In the genomic region with DNA sequence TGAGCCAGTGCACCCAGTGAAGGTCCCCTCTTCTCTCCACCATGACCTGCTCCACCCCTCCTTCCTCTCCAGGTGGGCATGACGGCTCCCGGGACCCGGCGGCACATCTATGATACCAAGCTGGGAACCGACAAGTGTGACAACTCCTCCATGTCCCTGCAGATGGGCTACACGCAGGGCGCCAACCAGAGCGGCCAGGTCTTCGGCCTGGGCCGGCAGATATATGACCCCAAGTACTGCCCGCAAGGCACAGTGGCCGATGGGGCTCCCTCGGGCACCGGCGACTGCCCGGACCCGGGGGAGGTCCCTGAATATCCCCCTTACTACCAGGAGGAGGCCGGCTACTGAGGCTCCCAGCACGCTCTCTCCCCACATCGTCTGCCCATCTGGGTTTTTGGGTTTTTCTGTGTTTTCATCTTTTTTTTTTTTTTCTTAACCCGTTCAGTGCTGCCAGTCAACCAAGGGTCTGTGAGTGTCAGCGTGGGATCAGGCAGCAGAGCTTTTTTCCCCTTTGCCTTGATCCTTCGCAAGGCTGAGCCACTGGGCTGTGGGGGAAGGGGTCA, we compare ENCODE assay signal across 9 cellular contexts. TPM values are rescaled to one million over a fixed set of nuclear protein-coding genes. Genes with fewer than 3 reads are reported as not detected.
DNase-seq lines count a peak whose midpoint lies in the region; ATAC-seq and TF ChIP-seq lines count a peak whose summit lies in the region.
"Had no signal": no experiment of that assay in that cellular context is flagged by ENCODE, and none has a peak within 500 bp of the region (broad histone marks: within the 10 kb centered on the region; RNA-seq: fewer than 3 reads in every experiment).

No MANE protein-coding gene starts in this region.

- peak overlapping the region in 7 of 8 donors; percentile 68 to 100 (median 95) for H3K4me3 Mint-ChIP-seq in CD4-positive, alpha-beta memory T cell
- H3K4me3 Mint-ChIP-seq in HFFc6 (peak overlapping the region; percentile 28), natural killer cell (peak overlapping the region; percentile 67)
- peak overlapping the region; percentile 49 for H3K4me3 Mint-ChIP-seq in activated naive CD8-positive, alpha-beta T cell

- 70% methylated on average over 20 of the region's 23 CpGs for WGBS in esophagus muscularis mucosa

- peaks cover 63% of the 10 kb centered on the region for H3K4me1 ChIP-seq in CD4-positive, alpha-beta memory T cell (ENCODE audit: insufficient read depth, low read length)
- H3K4me1 ChIP-seq in esophagus muscularis mucosa, result peaks cover 23 to 44% (median 34%) of the 10 kb centered on the region in 4 donors

- no peak for TF ChIP-seq CTCF in HFFc6 (IDR thresholded peaks at IDR 0.05)
- no peak for TF ChIP-seq CTCF in natural killer cell (IDR thresholded peaks at IDR 0.05)
- no peak for TF ChIP-seq CTCF in esophagus muscularis mucosa (IDR thresholded peaks at IDR 0.05)

- TF ChIP-seq EP300 in esophagus muscularis mucosa (IDR thresholded peaks at IDR 0.05), result no peak

- CTCF ChIA-PET in CD4-positive, alpha-beta memory T cell (lab: Charles Lee; ENCODE audit: partially characterized antibody), result interaction anchor here (1.3 to 4.7 kb wide), 3 partner anchors 9 to 16 kb away, joined by 4 to 31 read pairs (median 4); a partner anchor contains a TSS

- peaks cover 0 to 6% (median 0%) of the 10 kb centered on the region in 8 donors for H3K9me3 Mint-ChIP-seq in CD4-positive, alpha-beta memory T cell
- H3K9me3 Mint-ChIP-seq in HFFc6, result peaks cover 6% of the 10 kb centered on the region; the same call in 1 of the 2 replicates
- no peaks in the 10 kb centered on the region for H3K9me3 Mint-ChIP-seq in activated naive CD8-positive, alpha-beta T cell (ENCODE audit: low read depth)
- H3K9me3 Mint-ChIP-seq in natural killer cell, result no peaks in the 10 kb centered on the region

- H3K27me3 Mint-ChIP-seq in CD4-positive, alpha-beta memory T cell, result no peaks in the 10 kb centered on the region
- H3K27me3 Mint-ChIP-seq in HFFc6 (ENCODE audit: insufficient read depth) (peaks cover 33% of the 10 kb centered on the region), natural killer cell (ENCODE audit: low read depth in 2 of 2) (no peaks in the 10 kb centered on the region)
- no peaks in the 10 kb centered on the region for H3K27me3 Mint-ChIP-seq in activated naive CD8-positive, alpha-beta T cell

- intact Hi-C loops in CD4-positive, alpha-beta memory T cell (cut with micrococcal nuclease), result loop anchor here (2.0 to 5.0 kb wide), 2 partner anchors 37 to 55 kb away; a partner anchor contains a TSS
- intact Hi-C loops in natural killer cell (cut with micrococcal nuclease), result no loop called here
- intact Hi-C loops in esophagus muscularis mucosa (cut with DNase I), result no loop called here

- H3K36me3 ChIP-seq in CD4-positive, alpha-beta memory T cell (ENCODE audit: insufficient read depth, low read length), result peaks cover 25% of the 10 kb centered on the region
- H3K36me3 ChIP-seq in esophagus muscularis mucosa, result peaks cover 22 to 44% (median 36%) of the 10 kb centered on the region in 4 donors

- peaks cover 32 to 77% (median 53%) of the 10 kb centered on the region in 4 donors for H3K4me1 Mint-ChIP-seq in CD4-positive, alpha-beta memory T cell
- H3K4me1 Mint-ChIP-seq in HFFc6 (ENCODE audit: low read depth) (peaks cover 36% of the 10 kb centered on the region), natural killer cell (peaks cover 39 to 53% of the 10 kb centered on the region in 2 donors)
- peaks cover 53% of the 10 kb centered on the region for H3K4me1 Mint-ChIP-seq in activated naive CD8-positive, alpha-beta T cell (ENCODE audit: low read depth)

- no peak overlapping the region for H3K4me3 ChIP-seq in CD4-positive, alpha-beta memory T cell (ENCODE audit: low read length in 2 of 2)
- no peak overlapping the region for H3K4me3 ChIP-seq in esophagus muscularis mucosa

- peak overlapping the region; percentile 75 for H3K27ac ChIP-seq in CD4-positive, alpha-beta memory T cell (ENCODE audit: low read depth, low read length)
- peak overlapping the region in 2 of 4 donors; percentile 25 to 71 for H3K27ac ChIP-seq in esophagus muscularis mucosa (replicated peaks in 1 of 4)

- POLR2A ChIA-PET in CD4-positive, alpha-beta memory T cell (lab: Charles Lee; ENCODE audit: partially characterized antibody), result interaction anchor here (0.6 to 57.1 kb wide), 10 partner anchors 8 to 241 kb away, joined by 3 to 3893 read pairs (median 8); a partner anchor contains a TSS

- H3K36me3 Mint-ChIP-seq in CD4-positive, alpha-beta memory T cell, result peaks cover 22 to 53% of the 10 kb centered on the region in 2 donors
- H3K36me3 Mint-ChIP-seq in HFFc6 (ENCODE audit: low read depth), result peaks cover 10% of the 10 kb centered on the region
- peaks cover 4% of the 10 kb centered on the region for H3K36me3 Mint-ChIP-seq in activated naive CD8-positive, alpha-beta T cell
- H3K36me3 Mint-ChIP-seq in natural killer cell, result no peaks in the 10 kb centered on the region

- peak overlapping the region; percentile 91 to 97 (median 94) for H3K27ac Mint-ChIP-seq in CD4-positive, alpha-beta memory T cell
- peak overlapping the region; percentile 48; the same call in 1 of the 2 replicates for H3K27ac Mint-ChIP-seq in HFFc6
- H3K27ac Mint-ChIP-seq in activated naive CD8-positive, alpha-beta T cell, result peak overlapping the region; percentile 54
- peak overlapping the region; percentile 85 to 92 for H3K27ac Mint-ChIP-seq in natural killer cell

- H3K9me3 ChIP-seq in CD4-positive, alpha-beta memory T cell (ENCODE audit: control insufficient read depth in 1 of 2, low read length in 2 of 2), result no peaks in the 10 kb centered on the region
- H3K9me3 ChIP-seq in esophagus muscularis mucosa, result no peaks in the 10 kb centered on the region

- TF ChIP-seq POLR2A in esophagus muscularis mucosa (IDR thresholded peaks at IDR 0.05; ENCODE audit: low read depth), result no peak

- peak in 1 of 5 donors; percentile 25 for DNase-seq in CD4-positive, alpha-beta memory T cell
- no peak for DNase-seq in HFFc6
- DNase-seq in natural killer cell, result no peak
- DNase-seq in NCI-H446 (lab: John Stamatoyannopoulos, UW), result no peak
- DNase-seq in COLO668 (lab: John Stamatoyannopoulos, UW; ENCODE audit: unreplicated experiment), result no peak
- no peak for DNase-seq in esophagus muscularis mucosa (ENCODE audit: extremely low spot score)
- DNase-seq: NCI-H187 treated with DMSO at 0.1 percent for 48 hours had no signal

- no peaks in the 10 kb centered on the region for H3K27me3 ChIP-seq in CD4-positive, alpha-beta memory T cell (ENCODE audit: insufficient read depth, low read length)
- H3K27me3 ChIP-seq in esophagus muscularis mucosa, result peaks cover 0 to 10% (median 0%) of the 10 kb centered on the region in 4 donors

- ATAC-seq in natural killer cell (no peak), HG02981 (IDR thresholded peaks at IDR 0.05; ENCODE audit: unreplicated experiment) (no peak)

RNA-seq across cellular contexts. Expression of a gene that starts 2.3 kb away (rescaled TPM):
- total RNA-seq in CD4-positive, alpha-beta memory T cell, result 100 to 1,000 TPM; 313 to 319 TPM
- polyA plus RNA-seq in CD4-positive, alpha-beta memory T cell, result 10 to 100 TPM; 10.7 to 11.2 TPM
- 1 to 10 TPM; 4.6 to 8.1 (median 6.6) TPM for total RNA-seq in HFFc6 (2021; fragmentation: NEBNext Ultra II Directional; extraction: Animal tissue kit (Norgen Biotek cat#: 25700))
- total RNA-seq in natural killer cell (100 to 1,000 TPM in 2 of 3 donors, 10 to 100 TPM in 1; 73.3 to 149 (median 121) TPM), esophagus muscularis mucosa (1 to 10 TPM; 3.9 to 9.5 (median 6.9) TPM)

RNA-seq across cellular contexts. Expression of a gene that starts 11.2 kb away (rescaled TPM):
- total RNA-seq in CD4-positive, alpha-beta memory T cell, result 100 to 1,000 TPM; 263 to 266 TPM
- 100 to 1,000 TPM; 444 to 632 TPM for polyA plus RNA-seq in CD4-positive, alpha-beta memory T cell
- 100 to 1,000 TPM; 483 to 579 (median 507) TPM for total RNA-seq in HFFc6 (2021; fragmentation: NEBNext Ultra II Directional; extraction: Animal tissue kit (Norgen Biotek cat#: 25700))
- total RNA-seq in natural killer cell (100 to 1,000 TPM; 163 to 276 (median 179) TPM), esophagus muscularis mucosa (10 to 100 TPM; 47.3 to 98.1 (median 81.3) TPM)

RNA-seq across cellular contexts. Expression of a gene that starts 16.3 kb away (rescaled TPM):
- not detected for total RNA-seq in CD4-positive, alpha-beta memory T cell
- not detected for polyA plus RNA-seq in CD4-positive, alpha-beta memory T cell
- total RNA-seq in HFFc6 (2021; fragmentation: NEBNext Ultra II Directional; extraction: Animal tissue kit (Norgen Biotek cat#: 25700)), result not detected
- total RNA-seq in natural killer cell (not detected), esophagus muscularis mucosa (not detected)

RNA-seq across cellular contexts. Expression of a gene that starts 16.7 kb away (rescaled TPM):
- total RNA-seq in CD4-positive, alpha-beta memory T cell, result 100 to 1,000 TPM; 315 to 329 TPM
- polyA plus RNA-seq in CD4-positive, alpha-beta memory T cell, result 10 to 100 TPM; 40.5 to 75.9 TPM
- total RNA-seq in HFFc6 (2021; fragmentation: NEBNext Ultra II Directional; extraction: Animal tissue kit (Norgen Biotek cat#: 25700)), result 100 to 1,000 TPM; 127 to 164 (median 149) TPM
- total RNA-seq in natural killer cell (100 to 1,000 TPM; 310 to 354 (median 317) TPM), esophagus muscularis mucosa (100 to 1,000 TPM; 129 to 187 (median 160) TPM)

RNA-seq across cellular contexts. Expression of a gene that starts 29.3 kb away (rescaled TPM):
- total RNA-seq in CD4-positive, alpha-beta memory T cell, result 100 to 1,000 TPM; 834 to 836 TPM
- 100 to 1,000 TPM; 222 to 501 TPM for polyA plus RNA-seq in CD4-positive, alpha-beta memory T cell
- total RNA-seq in HFFc6 (2021; fragmentation: NEBNext Ultra II Directional; extraction: Animal tissue kit (Norgen Biotek cat#: 25700)), result under 1 TPM; 0.28 to 0.74 (median 0.60) TPM
- total RNA-seq in natural killer cell (100 to 1,000 TPM; 535 to 601 (median 560) TPM), esophagus muscularis mucosa (10 to 100 TPM; 17.8 to 28.3 (median 21.2) TPM)

Comparison
In these comparisons a context has a peak if more than half of its experiments do, and no peak if none do; other contexts are left out.
1. H3K4me3 Mint-ChIP-seq: peak in every context shown above with its lines; median percentile 95 in CD4-positive, alpha-beta memory T cell; 67 in natural killer cell; 49 in activated naive CD8-positive, alpha-beta T cell; 28 in HFFc6.
2. RNA of a gene that starts 2.3 kb away (total RNA-seq): 313 to 319 TPM in CD4-positive, alpha-beta memory T cell and 73.3 to 149 TPM in natural killer cell; 3.9 to 9.5 TPM in esophagus muscularis mucosa and 4.6 to 8.1 TPM in HFFc6; every median in the first group is over 4 times any median in the second.
3. Peak in every context shown above with its lines, with median percentiles within 50 percentile points of each other: H3K27ac Mint-ChIP-seq.